21 cellular contexts compared by ENCODE assay signal in genomic region chr9:79692857-79693571, GRCh38.
"Had no signal": no experiment of that assay in that cellular context is flagged by ENCODE, and none has a peak within 500 bp of the region (broad histone marks: within the 10 kb centered on the region; RNA-seq: fewer than 3 reads in every experiment).

No MANE protein-coding gene starts in this region.

- H3K9me3 ChIP-seq: body of pancreas, heart left ventricle, lower lobe of right lung, neutrophil, spleen had no signal

- H3K4me3 Mint-ChIP-seq: activated CD4-positive, alpha-beta memory T cell treated with anti-CD3 and anti-CD28 coated beads, Interleukin-2, amount 10 ng/mL, durations not matched to agents 7 days and 5 days; activated CD4-positive, alpha-beta T cell treated with anti-CD3 and anti-CD28 coated beads for 36 hours; effector memory CD8-positive, alpha-beta T cell; immature natural killer cell; T-helper 1 cell treated with Interleukin-12 subunit alpha and Interleukin-12 subunit beta and Interleukin-4 antibody, amounts not matched to agents 30 μg/mL and 1 μg/mL, for 36 hours had no signal

- H3K27me3 Mint-ChIP-seq: activated CD4-positive, alpha-beta memory T cell treated with anti-CD3 and anti-CD28 coated beads, Interleukin-2, amount 10 ng/mL, durations not matched to agents 7 days and 5 days; activated CD4-positive, alpha-beta T cell treated with anti-CD3 and anti-CD28 coated beads for 36 hours; effector memory CD8-positive, alpha-beta T cell had no signal

- H3K27ac Mint-ChIP-seq: activated CD4-positive, alpha-beta memory T cell treated with anti-CD3 and anti-CD28 coated beads, Interleukin-2, amount 10 ng/mL, durations not matched to agents 7 days and 5 days; activated CD4-positive, alpha-beta T cell treated with anti-CD3 and anti-CD28 coated beads for 36 hours; effector memory CD8-positive, alpha-beta T cell; T-helper 1 cell treated with Interleukin-12 subunit alpha and Interleukin-12 subunit beta and Interleukin-4 antibody, amounts not matched to agents 30 μg/mL and 1 μg/mL, for 36 hours had no signal

- H3K27ac ChIP-seq: body of pancreas, heart left ventricle, lower lobe of right lung, spleen had no signal

- ATAC-seq: activated CD4-positive, alpha-beta T cell treated with anti-CD3 and anti-CD28 coated beads for 36 hours; activated naive CD4-positive, alpha-beta T cell treated with anti-CD3 and anti-CD28 coated beads, Interleukin-2, amount 50 U/mL, for 72 hours; body of pancreas; effector memory CD8-positive, alpha-beta T cell; heart left ventricle; left cardiac atrium; lower lobe of right lung; right cardiac atrium had no signal

- H3K4me3 ChIP-seq: body of pancreas, heart left ventricle, lower lobe of right lung, spleen had no signal

- H3K36me3 Mint-ChIP-seq: activated naive CD4-positive, alpha-beta T cell treated with anti-CD3 and anti-CD28 coated beads, Interleukin-2, amount 50 U/mL, for 72 hours had no signal

- H3K36me3 ChIP-seq: heart left ventricle, lower lobe of right lung had no signal

- H3K9me3 Mint-ChIP-seq: activated CD4-positive, alpha-beta memory T cell treated with anti-CD3 and anti-CD28 coated beads, Interleukin-2, amount 10 ng/mL, durations not matched to agents 7 days and 5 days; effector memory CD8-positive, alpha-beta T cell; T-helper 1 cell treated with Interleukin-12 subunit alpha and Interleukin-12 subunit beta and Interleukin-4 antibody, amounts not matched to agents 30 μg/mL and 1 μg/mL, for 36 hours had no signal

- H3K4me1 ChIP-seq: body of pancreas, lower lobe of right lung had no signal

- H3K27me3 ChIP-seq: body of pancreas, heart left ventricle, neutrophil, spleen had no signal

- FAIRE-seq: frontal cortex, urothelium cell line had no signal

- DNase-seq: activated CD4-positive, alpha-beta memory T cell treated with anti-CD3 and anti-CD28 coated beads, Interleukin-2, amount 10 ng/mL, durations not matched to agents 7 days and 5 days; activated CD4-positive, alpha-beta T cell treated with anti-CD3 and anti-CD28 coated beads for 36 hours; activated CD8-positive, alpha-beta memory T cell treated with anti-CD3 and anti-CD28 coated beads, Interleukin-2, amount 50 U/mL, for 4 hours; activated gamma-delta T cell; activated T-cell treated with anti-CD3 and anti-CD28 coated beads, Interleukin-2, amount 50 U/mL, for 48 hours; body of pancreas; cerebellar nuclear complex; dermis blood vessel endothelial cell; effector memory CD8-positive, alpha-beta T cell; heart left ventricle; immature natural killer cell; left cardiac atrium; lower lobe of right lung; midbrain; right cardiac atrium; spleen had no signal
